ENCODE assay signal across 20 cellular contexts in the genomic region with DNA sequence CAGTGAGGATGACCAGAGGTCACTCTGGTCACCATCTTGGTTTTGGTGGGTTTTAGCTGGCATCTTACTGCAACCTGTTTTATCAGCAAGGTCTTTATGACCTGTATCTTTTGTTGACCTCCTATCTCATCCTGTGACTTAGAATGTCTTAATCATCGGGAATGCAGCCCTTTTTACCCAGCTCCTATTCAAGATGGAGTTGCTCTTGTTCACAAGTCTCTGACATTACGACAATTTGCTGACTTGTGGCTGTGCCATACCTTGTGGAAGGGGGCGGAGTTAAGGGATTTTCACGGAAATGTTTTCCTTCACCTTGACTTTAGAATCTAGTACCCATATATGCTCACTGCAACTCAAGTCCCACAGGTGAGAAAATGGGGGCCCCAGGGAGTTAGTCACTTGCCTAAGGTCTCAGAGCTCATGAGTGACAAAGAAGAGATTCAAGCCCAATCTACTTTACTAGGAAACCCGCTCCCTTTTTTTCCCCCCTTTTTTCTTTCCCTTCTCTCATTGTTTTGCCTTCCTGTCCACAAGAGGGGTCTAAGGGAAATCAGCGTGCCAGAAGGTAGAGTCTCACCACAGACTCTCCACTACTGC. TPM values are rescaled to one million over a fixed set of nuclear protein-coding genes. Genes with fewer than 3 reads are reported as not detected.
DNase-seq lines count a peak whose midpoint lies in the region; ATAC-seq, FAIRE-seq and TF ChIP-seq lines count a peak whose summit lies in the region.
"Had no signal": no experiment of that assay in that cellular context is flagged by ENCODE, and none has a peak within 500 bp of the region (broad histone marks: within the 10 kb centered on the region; RNA-seq: fewer than 3 reads in every experiment).

No MANE protein-coding gene starts in this region.

- H3K27ac ChIP-seq in CD4-positive, CD25-positive, alpha-beta regulatory T cell (ENCODE audit: insufficient read depth, low read length, poor library complexity, severe bottlenecking), result no peak overlapping the region
- H3K27ac ChIP-seq in K562 (ENCODE audit: extremely low read depth, low read depth, low read length), result no peak overlapping the region
- peak overlapping the region; percentile 100 for H3K27ac ChIP-seq in neutrophil
- H3K27ac ChIP-seq: 22Rv1 had no signal

- no peak overlapping the region for H3K4me3 ChIP-seq in CD4-positive, CD25-positive, alpha-beta regulatory T cell (ENCODE audit: low read depth, low read length)
- H3K4me3 ChIP-seq in K562, result no peak overlapping the region
- no peak overlapping the region for H3K4me3 ChIP-seq in neutrophil (ENCODE audit: low read depth in 1 of 2, low read length in 1 of 2)
- H3K4me3 ChIP-seq: GM12878 had no signal

- peaks cover 29% of the 10 kb centered on the region for H3K4me1 ChIP-seq in CD4-positive, CD25-positive, alpha-beta regulatory T cell (ENCODE audit: control insufficient read depth, insufficient read depth, low read length, poor library complexity, severe bottlenecking)
- peaks cover 37 to 51% of the 10 kb centered on the region in 2 experiments for H3K4me1 ChIP-seq in K562 (replicated peaks in 1 of 2; ENCODE audit: control insufficient read depth in 2 of 2, insufficient read depth in 2 of 2, low read length in 2 of 2)
- H3K4me1 ChIP-seq in neutrophil (ENCODE audit: control insufficient read depth in 1 of 2, insufficient read depth in 1 of 2, low read depth in 1 of 2, low read length in 1 of 2), result peaks cover 59 to 80% of the 10 kb centered on the region in 2 experiments

- no peak overlapping the region for H3K4me3 Mint-ChIP-seq in activated CD4-positive, alpha-beta T cell treated with anti-CD3 and anti-CD28 coated beads, Interleukin-2, amount 10 ng/mL, durations not matched to agents 7 days and 5 days
- no peak overlapping the region for H3K4me3 Mint-ChIP-seq in activated CD4-positive, alpha-beta T cell treated with anti-CD3 and anti-CD28 coated beads for 36 hours
- peak overlapping the region in 1 of 4 donors; percentile 44 for H3K4me3 Mint-ChIP-seq in CD4-positive, CD25-positive, alpha-beta regulatory T cell

- no peak for TF ChIP-seq EP300 in K562 (IDR thresholded peaks at IDR 0.05; ENCODE audit: low read length)

- no peaks in the 10 kb centered on the region; the same call in 2 of the 3 replicates for H3K79me2 ChIP-seq in K562 (ENCODE audit: control insufficient read depth, insufficient read depth, low read length)

- H3K4me2 ChIP-seq in K562 (ENCODE audit: insufficient read depth, low read length), result no peak overlapping the region

- in situ Hi-C loops in K562 (cut with MboI), result no loop called here

- TF ChIP-seq RAD21 in K562 (CRISPR knock-in tag; conservative IDR thresholded peaks at IDR 0.05 in 1 of 2, IDR thresholded peaks at IDR 0.05 in 1 of 2), result peak in 1 of 2 experiments; percentile 34; a peak in 1 of 4 replicates

- H2AFZ ChIP-seq in K562 (ENCODE audit: low read depth, low read length), result peak overlapping the region; percentile 77; the same call in 1 of the 2 replicates

- intact Hi-C loops in activated CD4-positive, alpha-beta T cell treated with anti-CD3 and anti-CD28 coated beads for 36 hours (cut with DNase I, micrococcal nuclease), result loop anchor here in 1 of 2 experiments (10.0 kb wide), 1 partner anchor 258 kb away; no protein-coding TSS in a partner anchor
- intact Hi-C loops in K562 (cut with micrococcal nuclease) (no loop called here), posterior cingulate gyrus (cut with DNase I) (no loop called here)

- H3K36me3 Mint-ChIP-seq in activated CD4-positive, alpha-beta T cell treated with anti-CD3 and anti-CD28 coated beads, Interleukin-2, amount 10 ng/mL, durations not matched to agents 7 days and 5 days (ENCODE audit: low read depth), result peaks cover 7% of the 10 kb centered on the region
- H3K36me3 Mint-ChIP-seq in activated CD4-positive, alpha-beta T cell treated with anti-CD3 and anti-CD28 coated beads for 36 hours (ENCODE audit: low read depth), result no peaks in the 10 kb centered on the region
- H3K36me3 Mint-ChIP-seq in CD4-positive, CD25-positive, alpha-beta regulatory T cell, result no peaks in the 10 kb centered on the region

- no peaks in the 10 kb centered on the region for H3K9me1 ChIP-seq in K562 (ENCODE audit: control insufficient read depth, insufficient read depth, low read length)

- TF ChIP-seq POLR2A in K562 (conservative IDR thresholded peaks at IDR 0.05), result no peak

- no peaks in the 10 kb centered on the region for H3K36me3 ChIP-seq in CD4-positive, CD25-positive, alpha-beta regulatory T cell (ENCODE audit: control insufficient read depth, insufficient read depth, low read length)
- H3K36me3 ChIP-seq in K562 (ENCODE audit: control insufficient read depth, insufficient read depth, low read length), result no peaks in the 10 kb centered on the region
- no peaks in the 10 kb centered on the region for H3K36me3 ChIP-seq in neutrophil

- no peak for TF ChIP-seq CTCF in K562 (IDR thresholded peaks at IDR 0.05 in 2 of 3, conservative IDR thresholded peaks at IDR 0.05 in 1 of 3; ENCODE audit: insufficient read depth in 2 of 3, low read depth in 1 of 3, low read length in 3 of 3)
- TF ChIP-seq CTCF in neutrophil (IDR thresholded peaks at IDR 0.05), result no peak
- TF ChIP-seq CTCF in GM10266 (IDR thresholded peaks at IDR 0.05; ENCODE audit: control insufficient read depth, insufficient read depth, low read depth, missing control alignments), result no peak

- WGBS in K562 (ENCODE audit: insufficient coverage, low coverage, missing lambda C conversion rate), result 67% methylated on average over 5 of the region's 6 CpGs

- POLR2A ChIA-PET in activated CD4-positive, alpha-beta T cell treated with anti-CD3 and anti-CD28 coated beads, Interleukin-2, amount 10 ng/mL, durations not matched to agents 7 days and 5 days (lab: Charles Lee), result no interaction called here
- POLR2A ChIA-PET in activated CD4-positive, alpha-beta T cell treated with anti-CD3 and anti-CD28 coated beads for 36 hours (lab: Charles Lee), result no interaction called here
- POLR2A ChIA-PET in K562 (lab: Yijun Ruan, JAX), result interaction anchor here (0.6 to 3.8 kb wide), 3 partner anchors 12 to 279 kb away, joined by 3 to 40 read pairs (median 3); a partner anchor contains a TSS

- H3K27me3 ChIP-seq in CD4-positive, CD25-positive, alpha-beta regulatory T cell (ENCODE audit: control insufficient read depth, insufficient read depth, low read length), result no peaks in the 10 kb centered on the region
- H3K27me3 ChIP-seq in K562 (ENCODE audit: control insufficient read depth in 2 of 2, insufficient read depth in 2 of 2, low read length in 2 of 2), result no peaks in the 10 kb centered on the region
- H3K27me3 ChIP-seq in neutrophil, result no peaks in the 10 kb centered on the region

- ATAC-seq in activated CD4-positive, alpha-beta T cell treated with anti-CD3 and anti-CD28 coated beads for 36 hours, result no peak
- ATAC-seq in CD4-positive, CD25-positive, alpha-beta regulatory T cell (ENCODE audit: low read depth in 2 of 2), result no peak
- ATAC-seq in K562, result no peak
- ATAC-seq in GM21390 (IDR thresholded peaks at IDR 0.05; ENCODE audit: unreplicated experiment), result no peak
- ATAC-seq: GM12878 had no signal

- H3K27ac Mint-ChIP-seq in activated CD4-positive, alpha-beta T cell treated with anti-CD3 and anti-CD28 coated beads, Interleukin-2, amount 10 ng/mL, durations not matched to agents 7 days and 5 days, result peak overlapping the region; percentile 31
- no peak overlapping the region for H3K27ac Mint-ChIP-seq in activated CD4-positive, alpha-beta T cell treated with anti-CD3 and anti-CD28 coated beads for 36 hours
- peak overlapping the region in 2 of 3 donors; percentile 16 to 48 for H3K27ac Mint-ChIP-seq in CD4-positive, CD25-positive, alpha-beta regulatory T cell

- no TSS peak for BruUV-seq in K562 (replicated peaks; lab: Mats Ljungman, UMichigan)

- peaks cover 5% of the 10 kb centered on the region for H3K9me3 Mint-ChIP-seq in activated CD4-positive, alpha-beta T cell treated with anti-CD3 and anti-CD28 coated beads, Interleukin-2, amount 10 ng/mL, durations not matched to agents 7 days and 5 days
- H3K9me3 Mint-ChIP-seq in activated CD4-positive, alpha-beta T cell treated with anti-CD3 and anti-CD28 coated beads for 36 hours (ENCODE audit: low read depth), result peaks cover 7% of the 10 kb centered on the region
- peaks cover 0 to 2% (median 0%) of the 10 kb centered on the region in 7 donors for H3K9me3 Mint-ChIP-seq in CD4-positive, CD25-positive, alpha-beta regulatory T cell

- no peaks in the 10 kb centered on the region for H3K9me3 ChIP-seq in CD4-positive, CD25-positive, alpha-beta regulatory T cell (ENCODE audit: control insufficient read depth in 2 of 2, low read length in 2 of 2)
- H3K9me3 ChIP-seq in K562 (replicated peaks; ENCODE audit: control insufficient read depth, insufficient read depth, low read depth, low read length), result no peaks in the 10 kb centered on the region
- no peaks in the 10 kb centered on the region for H3K9me3 ChIP-seq in neutrophil

- H3K4me1 Mint-ChIP-seq in activated CD4-positive, alpha-beta T cell treated with anti-CD3 and anti-CD28 coated beads, Interleukin-2, amount 10 ng/mL, durations not matched to agents 7 days and 5 days, result peaks cover 51% of the 10 kb centered on the region
- peaks cover 31% of the 10 kb centered on the region for H3K4me1 Mint-ChIP-seq in activated CD4-positive, alpha-beta T cell treated with anti-CD3 and anti-CD28 coated beads for 36 hours
- peaks cover 10 to 46% (median 31%) of the 10 kb centered on the region in 4 donors for H3K4me1 Mint-ChIP-seq in CD4-positive, CD25-positive, alpha-beta regulatory T cell

- CTCF ChIA-PET in activated CD4-positive, alpha-beta T cell treated with anti-CD3 and anti-CD28 coated beads, Interleukin-2, amount 10 ng/mL, durations not matched to agents 7 days and 5 days (lab: Charles Lee), result interaction anchor here (1.0 kb wide), 1 partner anchor 11 kb away, joined by 4 read pairs; no protein-coding TSS in a partner anchor
- CTCF ChIA-PET in activated CD4-positive, alpha-beta T cell treated with anti-CD3 and anti-CD28 coated beads for 36 hours (lab: Charles Lee), result interaction anchor here (0.6 kb wide), 1 partner anchor 342 kb away, joined by 3 read pairs; no protein-coding TSS in a partner anchor
- CTCF ChIA-PET in K562 (lab: Yijun Ruan, JAX; ENCODE audit: low intra/inter-chr PET ratio), result no interaction called here

- FAIRE-seq in K562 (lab: Jason Lieb, UNC), result no peak
- FAIRE-seq: GM12878, GM18507 had no signal

- peaks cover 4% of the 10 kb centered on the region for H3K27me3 Mint-ChIP-seq in activated CD4-positive, alpha-beta T cell treated with anti-CD3 and anti-CD28 coated beads, Interleukin-2, amount 10 ng/mL, durations not matched to agents 7 days and 5 days
- no peaks in the 10 kb centered on the region for H3K27me3 Mint-ChIP-seq in activated CD4-positive, alpha-beta T cell treated with anti-CD3 and anti-CD28 coated beads for 36 hours
- H3K27me3 Mint-ChIP-seq in CD4-positive, CD25-positive, alpha-beta regulatory T cell, result no peaks in the 10 kb centered on the region

- no peaks in the 10 kb centered on the region for H4K20me1 ChIP-seq in K562 (replicated peaks; ENCODE audit: control insufficient read depth, insufficient read depth, low read length)

- H3K9ac ChIP-seq in K562 (ENCODE audit: insufficient read depth in 1 of 2, low read depth in 2 of 2, low read length in 2 of 2), result no peak overlapping the region

- no peak for DNase-seq in activated CD4-positive, alpha-beta T cell treated with anti-CD3 and anti-CD28 coated beads, Interleukin-2, amount 10 ng/mL, durations not matched to agents 7 days and 5 days
- no peak for DNase-seq in activated CD4-positive, alpha-beta T cell treated with anti-CD3 and anti-CD28 coated beads for 36 hours
- no peak for DNase-seq in CD4-positive, CD25-positive, alpha-beta regulatory T cell
- DNase-seq in K562 (ENCODE audit: extremely low read depth in 1 of 4, low spot score in 3 of 4) (no peak), GM10266 (ENCODE audit: extremely low spot score) (no peak), posterior cingulate gyrus (no peak)
- DNase-seq: C1 segment of cervical spinal cord; DMS53; HCEC 1CT; NCI-H1048; NCI-H146; NCI-H226; NCI-H526 treated with DMSO at 0.1 percent for 48 hours; NK-92 treated with Interleukin-12 subunit alpha and Interleukin-12 subunit beta, amount 100 ng/mL, for 24 hours; RPMI8226 had no signal

RNA-seq across cellular contexts. Expression of a gene that starts 2.7 kb away (rescaled TPM):
- 1 to 10 TPM; 1.0 to 1.5 TPM for total RNA-seq in activated CD4-positive, alpha-beta T cell treated with anti-CD3 and anti-CD28 coated beads, Interleukin-2, amount 10 ng/mL, durations not matched to agents 7 days and 5 days
- 1 to 10 TPM in 1 of 2 experiments, not detected in 1; 1.8 TPM for total RNA-seq in activated CD4-positive, alpha-beta T cell treated with anti-CD3 and anti-CD28 coated beads for 36 hours
- total RNA-seq in CD4-positive, CD25-positive, alpha-beta regulatory T cell, result 2.2 TPM
- 10 to 100 TPM in 2 of 4 donors, 1 to 10 TPM in 2; 6.7 to 14.2 (median 10.2) TPM for polyA plus RNA-seq in CD4-positive, CD25-positive, alpha-beta regulatory T cell
- 2.1 and 3.8 TPM in 2 replicates for total RNA-seq in K562 (2011; cell fraction: chromatin; rRNA removed; ENCODE audit: low replicate concordance)
- 1.3 and 1.7 TPM in 2 replicates for total RNA-seq in K562 (2011; cell fraction: nucleolus; rRNA removed)
- total RNA-seq in K562 (2011; cell fraction: nucleoplasm; rRNA removed), result 2.2 and 4.4 TPM in 2 replicates
- not detected in 2 replicates for total RNA-seq in K562 (2014; rRNA removed)
- 0.76 and 0.96 TPM in 2 replicates for total RNA-seq in K562 (2014; rRNA removed; fragmentation: Illumina TruSeq; extraction: Trizol)
- 0.53 TPM in 1 of 2 replicates, not detected in the other for total RNA-seq in K562 (2015; rRNA removed; fragmentation: Illumina TruSeq; extraction: Trizol)
- total RNA-seq in K562 (2021), result 1.7 and 2.0 TPM in 2 replicates
- 2.8 and 4.0 TPM in 2 replicates for polyA plus RNA-seq in K562 (2011; rRNA removed)
- 0.18 and 0.71 TPM in 2 replicates for polyA plus RNA-seq in K562 (2011; cell fraction: cytosol; rRNA removed)
- 2.7 and 4.3 TPM in 2 replicates for polyA plus RNA-seq in K562 (2011; cell fraction: nucleus; rRNA removed)
- 2.8 and 6.9 TPM in 2 replicates for polyA plus RNA-seq in K562 (2012)
- 0.80 and 1.5 TPM in 2 replicates for polyA plus RNA-seq in K562 (2014; fragmentation: Illumina TruSeq; extraction: Trizol)
- under 1 TPM; 0.55 to 0.63 TPM for polyA plus RNA-seq in K562 (2014; fragmentation: Nextera tagmentation; extraction: Ambion mirVana)
- 0.53 and 1.4 TPM in 2 replicates for polyA plus RNA-seq in K562 (2014; rRNA removed)
- 1.8 and 2.2 TPM in 2 replicates for polyA minus RNA-seq in K562 (2011; rRNA and poly(A)+ RNA removed)
- polyA minus RNA-seq in K562 (2011; cell fraction: cytosol; rRNA and poly(A)+ RNA removed), result not detected in 2 replicates
- polyA minus RNA-seq in K562 (2011; cell fraction: nucleus; rRNA and poly(A)+ RNA removed), result not detected in 2 replicates
- total RNA-seq: GM12878 had no signal
